ENCODE assay signal across 1 cellular context in genomic region chr12:51951843-51952722, GRCh38.
TF ChIP-seq lines count a peak whose summit lies in the region.

No MANE protein-coding gene starts in this region.

TF ChIP-seq in K562, 482 proteins besides CTCF, POLR2A, EP300 and RAD21 (continued from another document):
- TF ChIP-seq ZBTB40 (IDR thresholded peaks at IDR 0.05) = peak; percentile 44; the same call in 1 of the 2 replicates
- TF ChIP-seq ZBTB40 (CRISPR knock-in tag; IDR thresholded peaks at IDR 0.05) = no peak
- TF ChIP-seq XRCC3 (IDR thresholded peaks at IDR 0.05) = no peak
- peak; percentile 2; the same call in 1 of the 2 replicates for TF ChIP-seq POLR2G (IDR thresholded peaks at IDR 0.05; ENCODE audit: low read depth, low read length)
- no peak for TF ChIP-seq ZNF253 (CRISPR knock-in tag; conservative IDR thresholded peaks at IDR 0.05)
- TF ChIP-seq DIDO1 (tag; IDR thresholded peaks at IDR 0.05; ENCODE audit: low read depth) = no peak
- TF ChIP-seq KLF16 (IDR thresholded peaks at IDR 0.05) = peak; percentile 36; the same call in 1 of the 2 replicates
- TF ChIP-seq E2F1 (CRISPR knock-in tag; IDR thresholded peaks at IDR 0.05) = no peak
- peak; percentile 43; the same call in 1 of the 2 replicates for TF ChIP-seq SPI1 (IDR thresholded peaks at IDR 0.05; ENCODE audit: borderline replicate concordance, low read depth, low read length)
- peak; percentile 46 for TF ChIP-seq ZFX (CRISPR knock-in tag; IDR thresholded peaks at IDR 0.05)
- no peak for TF ChIP-seq KDM2B (CRISPR knock-in tag; IDR thresholded peaks at IDR 0.05)
- TF ChIP-seq KDM5B (IDR thresholded peaks at IDR 0.05; ENCODE audit: insufficient replicate concordance, low read depth, low read length) = no peak
- no peak for TF ChIP-seq GATAD2A (IDR thresholded peaks at IDR 0.05)
- TF ChIP-seq FOXJ2 (tag; IDR thresholded peaks at IDR 0.05) = no peak
- no peak for TF ChIP-seq ZBTB17 (CRISPR knock-in tag; IDR thresholded peaks at IDR 0.05)
- no peak for TF ChIP-seq NCOA2 (IDR thresholded peaks at IDR 0.05; ENCODE audit: partially characterized antibody in 2 of 2)
- TF ChIP-seq IRF2 (CRISPR knock-in tag; IDR thresholded peaks at IDR 0.05) = no peak
- no peak for TF ChIP-seq ZNF121 (CRISPR knock-in tag; conservative IDR thresholded peaks at IDR 0.05)
- TF ChIP-seq AFF4 (CRISPR knock-in tag; IDR thresholded peaks at IDR 0.05) = no peak
- no peak for TF ChIP-seq C11orf30 (IDR thresholded peaks at IDR 0.05; ENCODE audit: low read depth)
- TF ChIP-seq SNIP1 (IDR thresholded peaks at IDR 0.05; ENCODE audit: low read depth) = no peak
- no peak for TF ChIP-seq RFX5 (IDR thresholded peaks at IDR 0.05; ENCODE audit: low read depth, low read length)
- TF ChIP-seq KHSRP (IDR thresholded peaks at IDR 0.05) = no peak
